8 cellular contexts compared by ENCODE assay signal in genomic region chr2:85755122-85756027, GRCh38. TPM values are rescaled to one million over a fixed set of nuclear protein-coding genes. Genes with fewer than 3 reads are reported as not detected.
DNase-seq lines count a peak whose midpoint lies in the region; TF ChIP-seq lines count a peak whose summit lies in the region.

No MANE protein-coding gene starts in this region.

- peak overlapping the region; percentile 4 for H3K9ac ChIP-seq in HUES6 (ENCODE audit: low read length)
- peak overlapping the region; percentile 45 for H3K9ac ChIP-seq in mucosa of stomach (ENCODE audit: low read length)

- H3K4me1 ChIP-seq in A673 (ENCODE audit: insufficient read depth, low read length, poor library complexity, severe bottlenecking) (peaks cover 27% of the 10 kb centered on the region), HUES6 (ENCODE audit: control insufficient read depth, insufficient read depth, low read length) (peaks cover 12% of the 10 kb centered on the region), mucosa of stomach (ENCODE audit: control insufficient read depth, insufficient read depth, low read length) (peaks cover 47% of the 10 kb centered on the region)

- H3K36me3 ChIP-seq in A673 (ENCODE audit: insufficient read depth, low read length, poor library complexity, severe bottlenecking) = no peaks in the 10 kb centered on the region
- no peaks in the 10 kb centered on the region for H3K36me3 ChIP-seq in HUES6 (ENCODE audit: control insufficient read depth, insufficient read depth, low read length)
- no peaks in the 10 kb centered on the region for H3K36me3 ChIP-seq in mucosa of stomach (ENCODE audit: control insufficient read depth, insufficient read depth, low read length)

- H3K27ac ChIP-seq in A673 (ENCODE audit: low read depth, low read length, poor library complexity, severe bottlenecking) (no peak overlapping the region), HUES6 (ENCODE audit: low read depth, low read length) (no peak overlapping the region), caudate nucleus (ENCODE audit: low read depth, low read length) (peak overlapping the region; percentile 69)

- peak; percentile 30 for DNase-seq in A673 (ENCODE audit: low spot score)
- DNase-seq in caudate nucleus (lab: John Stamatoyannopoulos, UW) = peak in 3 of 61 donors; percentile 51 to 61 (median 52)
- no peak for DNase-seq in NCI-H2196 (lab: John Stamatoyannopoulos, UW; ENCODE audit: unreplicated experiment)
- DNase-seq in NCI-H345 treated with DMSO at 0.1 percent for 48 hours (lab: John Stamatoyannopoulos, UW; ENCODE audit: unreplicated experiment) = no peak
- DNase-seq in SIG-M5 treated with dmso at 0.1 percent for 504 hours (lab: John Stamatoyannopoulos, UW; ENCODE audit: unreplicated experiment) = no peak
- DNase-seq in SW 1271 (lab: John Stamatoyannopoulos, UW) = no peak

- no TSS peak for BruUV-seq in A673 (replicated peaks; lab: Mats Ljungman, UMichigan)

- CTCF ChIA-PET in A673 (lab: Charles Lee) = no interaction called here

- intact Hi-C loops in A673 (cut with micrococcal nuclease; ENCODE audit: unreplicated experiment) = no loop called here

- POLR2A ChIA-PET in A673 (lab: Charles Lee; ENCODE audit: low non-redundant PET) = no interaction called here

- no peaks in the 10 kb centered on the region for H3K27me3 ChIP-seq in A673 (replicated peaks; ENCODE audit: insufficient read depth, low read depth, low read length, poor library complexity)
- H3K27me3 ChIP-seq in HUES6 (ENCODE audit: control insufficient read depth, insufficient read depth, low read length) = peaks cover 84% of the 10 kb centered on the region
- peaks cover 35% of the 10 kb centered on the region for H3K27me3 ChIP-seq in mucosa of stomach (ENCODE audit: control insufficient read depth, insufficient read depth, low read length)

- no peak for TF ChIP-seq CTCF in A673 (conservative IDR thresholded peaks at IDR 0.05; ENCODE audit: low read depth, low read length)

- H3K4me3 ChIP-seq in A673 (ENCODE audit: low read depth, low read length, poor library complexity, severe bottlenecking) = peak overlapping the region; percentile 66
- H3K4me3 ChIP-seq in HUES6 (ENCODE audit: low read depth, low read length) = peak overlapping the region; percentile 79
- peak overlapping the region; percentile 49 for H3K4me3 ChIP-seq in mucosa of stomach (ENCODE audit: low read length)

- no peaks in the 10 kb centered on the region for H3K9me3 ChIP-seq in A673 (ENCODE audit: low read depth, low read length, poor library complexity, severe bottlenecking)
- H3K9me3 ChIP-seq in HUES6 (ENCODE audit: control insufficient read depth, insufficient read depth, low read depth, low read length) = no peaks in the 10 kb centered on the region
- no peaks in the 10 kb centered on the region for H3K9me3 ChIP-seq in mucosa of stomach (ENCODE audit: control insufficient read depth, low read length)

RNA-seq across cellular contexts. Expression of gene ATOH8, which starts 1.6 kb away (rescaled TPM):
- 4.3 and 4.6 TPM in 2 replicates for total RNA-seq in A673 (2021)
